ENCODE assay signal across 28 cellular contexts in genomic region chr3:171504376-171504775, GRCh38.
"Had no signal": no experiment of that assay in that cellular context is flagged by ENCODE, and none has a peak within 500 bp of the region (broad histone marks: within the 10 kb centered on the region; RNA-seq: fewer than 3 reads in every experiment).

No MANE protein-coding gene starts in this region.

- H2AFZ ChIP-seq: hepatocyte had no signal

- H3K4me2 ChIP-seq: hepatocyte had no signal

- H3K36me3 ChIP-seq: colonic mucosa, esophagus muscularis mucosa, esophagus squamous epithelium, gastrocnemius medialis, gastroesophageal sphincter, heart left ventricle, heart right ventricle had no signal

- H3K4me3 ChIP-seq: colonic mucosa, coronary artery, dorsolateral prefrontal cortex, esophagus muscularis mucosa, esophagus squamous epithelium, gastrocnemius medialis, gastroesophageal sphincter, heart left ventricle, heart right ventricle, hepatocyte had no signal

- H3K27ac Mint-ChIP-seq: dendritic cell treated with granulocyte-macrophage colony-stimulating factor and Interleukin-4, amounts not matched to agents 40 ng/mL and 50 ng/mL, for 4 days; effector memory CD8-positive, alpha-beta T cell; endodermal cell had no signal

- H3K27ac ChIP-seq: colonic mucosa, coronary artery, dorsolateral prefrontal cortex, epithelial cell of prostate, esophagus muscularis mucosa, esophagus squamous epithelium, foreskin keratinocyte, gastrocnemius medialis, gastroesophageal sphincter, heart left ventricle, heart right ventricle, hepatocyte had no signal

- H3K27me3 Mint-ChIP-seq: dendritic cell treated with granulocyte-macrophage colony-stimulating factor and Interleukin-4, amounts not matched to agents 40 ng/mL and 50 ng/mL, for 4 days; effector memory CD8-positive, alpha-beta T cell had no signal

- H3K4me3 Mint-ChIP-seq: dendritic cell treated with granulocyte-macrophage colony-stimulating factor and Interleukin-4, amounts not matched to agents 40 ng/mL and 50 ng/mL, for 4 days; effector memory CD8-positive, alpha-beta T cell; endodermal cell had no signal

- DNase-seq: colonic mucosa; cortex of kidney; dermis blood vessel endothelial cell; dorsolateral prefrontal cortex; effector CD4-positive, alpha-beta T cell; effector CD8-positive, alpha-beta T cell; effector memory CD4-positive, alpha-beta T cell; effector memory CD8-positive, alpha-beta T cell; endodermal cell; erythroblast; esophagus squamous epithelium; foreskin fibroblast; foreskin melanocyte; gastrocnemius medialis; glutamatergic neuron; head of caudate nucleus; heart left ventricle; heart right ventricle had no signal

- H3K27me3 ChIP-seq: colonic mucosa, dorsolateral prefrontal cortex, esophagus muscularis mucosa, esophagus squamous epithelium, foreskin keratinocyte, gastrocnemius medialis, gastroesophageal sphincter, heart left ventricle, heart right ventricle, hepatocyte had no signal

- FAIRE-seq: endometrium, endothelial cell of umbilical vein, frontal cortex had no signal

- H3K9me3 Mint-ChIP-seq: effector memory CD8-positive, alpha-beta T cell; endodermal cell had no signal

- H3K79me2 ChIP-seq: hepatocyte had no signal

- H3K9me3 ChIP-seq: colonic mucosa, esophagus muscularis mucosa, esophagus squamous epithelium, gastrocnemius medialis, gastroesophageal sphincter had no signal

- ATAC-seq: effector memory CD8-positive, alpha-beta T cell; foreskin keratinocyte; gastrocnemius medialis; gastroesophageal sphincter; heart left ventricle; heart right ventricle had no signal

- H3K4me1 ChIP-seq: colonic mucosa, esophagus squamous epithelium, foreskin keratinocyte, gastroesophageal sphincter, heart left ventricle, heart right ventricle had no signal
